Comparison of ENCODE assay signal across 19 cellular contexts in genomic region chr17:14320098-14320497, GRCh38. TPM values are rescaled to one million over a fixed set of nuclear protein-coding genes. Genes with fewer than 3 reads are reported as not detected.
DNase-seq lines count a peak whose midpoint lies in the region; ATAC-seq, FAIRE-seq and TF ChIP-seq lines count a peak whose summit lies in the region.
"Had no signal": no experiment of that assay in that cellular context is flagged by ENCODE, and none has a peak within 500 bp of the region (broad histone marks: within the 10 kb centered on the region; RNA-seq: fewer than 3 reads in every experiment).

No MANE protein-coding gene starts in this region.

- TF ChIP-seq EP300 in K562 (IDR thresholded peaks at IDR 0.05; ENCODE audit: low read length) = no peak

- in situ Hi-C loops in K562 (cut with MboI) = no loop called here

- peaks cover 4% of the 10 kb centered on the region for H3K79me2 ChIP-seq in K562 (ENCODE audit: control insufficient read depth, insufficient read depth, low read length)

- no peaks in the 10 kb centered on the region for H3K9me3 Mint-ChIP-seq in activated naive CD4-positive, alpha-beta T cell treated with anti-CD3 and anti-CD28 coated beads, Interleukin-2, amount 10 ng/mL, durations not matched to agents 7 days and 5 days
- H3K9me3 Mint-ChIP-seq in CD8-positive, alpha-beta T cell = no peaks in the 10 kb centered on the region
- no peaks in the 10 kb centered on the region for H3K9me3 Mint-ChIP-seq in nephron
- H3K9me3 Mint-ChIP-seq: GM23338 had no signal

- peaks cover 63% of the 10 kb centered on the region for H3K4me1 ChIP-seq in CD8-positive, alpha-beta T cell (ENCODE audit: insufficient read depth, low read length)
- H3K4me1 ChIP-seq in K562 (replicated peaks in 1 of 2; ENCODE audit: control insufficient read depth in 2 of 2, insufficient read depth in 2 of 2, low read length in 2 of 2) (peaks cover 0 to 12% of the 10 kb centered on the region in 2 experiments; a peak in 3 of 5 replicates), mucosa of descending colon (ENCODE audit: low read depth) (peaks cover 3% of the 10 kb centered on the region)

- H3K36me3 ChIP-seq in CD8-positive, alpha-beta T cell (ENCODE audit: insufficient read depth, low read length) = peaks cover 4% of the 10 kb centered on the region
- no peaks in the 10 kb centered on the region; the same call in 2 of the 3 replicates for H3K36me3 ChIP-seq in K562 (ENCODE audit: control insufficient read depth, insufficient read depth, low read length)
- H3K36me3 ChIP-seq in mucosa of descending colon (ENCODE audit: low read depth) = no peaks in the 10 kb centered on the region

- peaks cover 24% of the 10 kb centered on the region for H3K36me3 Mint-ChIP-seq in activated naive CD4-positive, alpha-beta T cell treated with anti-CD3 and anti-CD28 coated beads, Interleukin-2, amount 10 ng/mL, durations not matched to agents 7 days and 5 days
- H3K36me3 Mint-ChIP-seq in CD8-positive, alpha-beta T cell = peaks cover 15% of the 10 kb centered on the region
- peaks cover 4% of the 10 kb centered on the region for H3K36me3 Mint-ChIP-seq in nephron (ENCODE audit: low read depth)

- H3K4me2 ChIP-seq in K562 (ENCODE audit: insufficient read depth, low read length) = no peak overlapping the region
- H3K4me2 ChIP-seq: GM23338 had no signal

- H3K9me3 ChIP-seq in CD8-positive, alpha-beta T cell (ENCODE audit: low read length) = no peaks in the 10 kb centered on the region
- no peaks in the 10 kb centered on the region for H3K9me3 ChIP-seq in K562 (replicated peaks; ENCODE audit: control insufficient read depth, insufficient read depth, low read depth, low read length)
- no peaks in the 10 kb centered on the region for H3K9me3 ChIP-seq in mucosa of descending colon
- H3K9me3 ChIP-seq: SK-N-SH had no signal

- H3K27ac ChIP-seq in CD8-positive, alpha-beta T cell (ENCODE audit: low read depth, low read length) = no peak overlapping the region
- no peak overlapping the region for H3K27ac ChIP-seq in K562 (ENCODE audit: extremely low read depth, low read depth, low read length)

- WGBS in K562 (ENCODE audit: insufficient coverage, low coverage, missing lambda C conversion rate) = 76% methylated on average over 4 of the region's 4 CpGs

- H3K9ac ChIP-seq in K562 (ENCODE audit: insufficient read depth in 1 of 2, low read depth in 2 of 2, low read length in 2 of 2) = no peak overlapping the region
- H3K9ac ChIP-seq: SK-N-SH had no signal

- H4K20me1 ChIP-seq in K562 (replicated peaks; ENCODE audit: control insufficient read depth, insufficient read depth, low read length) = no peaks in the 10 kb centered on the region

- POLR2A ChIA-PET in CD8-positive, alpha-beta T cell (lab: Charles Lee) = no interaction called here
- POLR2A ChIA-PET in K562 (lab: Yijun Ruan, JAX) = no interaction called here

- no peaks in the 10 kb centered on the region for H3K27me3 ChIP-seq in CD8-positive, alpha-beta T cell (ENCODE audit: insufficient read depth, low read length)
- no peaks in the 10 kb centered on the region for H3K27me3 ChIP-seq in K562 (ENCODE audit: control insufficient read depth in 2 of 2, insufficient read depth in 2 of 2, low read length in 2 of 2)

- CTCF ChIA-PET in activated naive CD4-positive, alpha-beta T cell treated with anti-CD3 and anti-CD28 coated beads, Interleukin-2, amount 10 ng/mL, durations not matched to agents 7 days and 5 days (lab: Charles Lee) = no interaction called here
- CTCF ChIA-PET in CD8-positive, alpha-beta T cell (lab: Charles Lee) = interaction anchor here (1.7 kb wide), 1 partner anchor 18 kb away, joined by 9 read pairs; no protein-coding TSS in a partner anchor
- CTCF ChIA-PET in K562 (lab: Yijun Ruan, JAX; ENCODE audit: low intra/inter-chr PET ratio) = no interaction called here

- no peak for TF ChIP-seq RAD21 in K562 (CRISPR knock-in tag; conservative IDR thresholded peaks at IDR 0.05 in 1 of 2, IDR thresholded peaks at IDR 0.05 in 1 of 2)

- H3K4me3 Mint-ChIP-seq in activated naive CD4-positive, alpha-beta T cell treated with anti-CD3 and anti-CD28 coated beads, Interleukin-2, amount 10 ng/mL, durations not matched to agents 7 days and 5 days = no peak overlapping the region
- no peak overlapping the region for H3K4me3 Mint-ChIP-seq in CD8-positive, alpha-beta T cell
- peak overlapping the region in 2 of 3 experiments; percentile 7 to 24 for H3K4me3 Mint-ChIP-seq in nephron
- H3K4me3 Mint-ChIP-seq: GM23338 had no signal

- BruUV-seq in K562 (replicated peaks; lab: Mats Ljungman, UMichigan) = no TSS peak

- no peak for DNase-seq in activated naive CD4-positive, alpha-beta T cell treated with anti-CD3 and anti-CD28 coated beads, Interleukin-2, amount 10 ng/mL, durations not matched to agents 7 days and 5 days
- DNase-seq in activated naive CD4-positive, alpha-beta T cell (lab: John Stamatoyannopoulos, UW) = no peak
- no peak for DNase-seq in CD8-positive, alpha-beta T cell
- no peak for DNase-seq in K562 (ENCODE audit: extremely low read depth in 1 of 4, low spot score in 3 of 4)
- DNase-seq in T-helper 9 cell = no peak
- DNase-seq in mucosa of descending colon = no peak
- DNase-seq in NOMO-1 treated with dmso at 0.1 percent for 144 hours (lab: John Stamatoyannopoulos, UW; ENCODE audit: unreplicated experiment) = no peak
- DNase-seq: C1 segment of cervical spinal cord, DMS153, GDM1, KBM-7, NCI-H2107, NCI-H510A treated with DMSO at 0.1 percent for 48 hours, SHP77 treated with DMSO at 0.1 percent for 48 hours, SK-N-SH had no signal

- intact Hi-C loops in CD8-positive, alpha-beta T cell (cut with DNase I, micrococcal nuclease) = no loop called here
- intact Hi-C loops in K562 (cut with micrococcal nuclease) = no loop called here
- intact Hi-C loops in mucosa of descending colon (cut with DNase I, micrococcal nuclease) = no loop called here

- H3K9me1 ChIP-seq in K562 (ENCODE audit: control insufficient read depth, insufficient read depth, low read length) = no peaks in the 10 kb centered on the region

- H3K27ac Mint-ChIP-seq in activated naive CD4-positive, alpha-beta T cell treated with anti-CD3 and anti-CD28 coated beads, Interleukin-2, amount 10 ng/mL, durations not matched to agents 7 days and 5 days = peak overlapping the region; percentile 46
- H3K27ac Mint-ChIP-seq in CD8-positive, alpha-beta T cell = peak overlapping the region; percentile 46
- peak overlapping the region in 1 of 3 experiments; percentile 70 for H3K27ac Mint-ChIP-seq in nephron
- H3K27ac Mint-ChIP-seq: GM23338 had no signal

- H3K27me3 Mint-ChIP-seq in activated naive CD4-positive, alpha-beta T cell treated with anti-CD3 and anti-CD28 coated beads, Interleukin-2, amount 10 ng/mL, durations not matched to agents 7 days and 5 days = no peaks in the 10 kb centered on the region
- no peaks in the 10 kb centered on the region for H3K27me3 Mint-ChIP-seq in CD8-positive, alpha-beta T cell (ENCODE audit: low read depth)
- peaks cover 55% of the 10 kb centered on the region for H3K27me3 Mint-ChIP-seq in nephron (ENCODE audit: low read depth)

- TF ChIP-seq CTCF in CD8-positive, alpha-beta T cell (IDR thresholded peaks at IDR 0.05) = no peak
- TF ChIP-seq CTCF in K562 (IDR thresholded peaks at IDR 0.05 in 2 of 3, conservative IDR thresholded peaks at IDR 0.05 in 1 of 3; ENCODE audit: insufficient read depth in 2 of 3, low read depth in 1 of 3, low read length in 3 of 3) (no peak), nephron (IDR thresholded peaks at IDR 0.05; ENCODE audit: unreplicated experiment in 3 of 3) (no peak), mucosa of descending colon (IDR thresholded peaks at IDR 0.05) (no peak)

- TF ChIP-seq POLR2A in K562 (conservative IDR thresholded peaks at IDR 0.05) = no peak

- ATAC-seq in CD8-positive, alpha-beta T cell = no peak
- no peak for ATAC-seq in K562
- ATAC-seq in mucosa of descending colon = no peak
- ATAC-seq: GM23338, HCT116 had no signal

- H2AFZ ChIP-seq in K562 (ENCODE audit: low read depth, low read length) = no peak overlapping the region
- H2AFZ ChIP-seq: GM23338 had no signal

- no peak overlapping the region for H3K4me3 ChIP-seq in CD8-positive, alpha-beta T cell (ENCODE audit: low read depth, low read length)
- H3K4me3 ChIP-seq in K562 = no peak overlapping the region
- no peak overlapping the region for H3K4me3 ChIP-seq in mucosa of descending colon
- H3K4me3 ChIP-seq: GM23338 had no signal

- FAIRE-seq in K562 (lab: Jason Lieb, UNC) = no peak
- FAIRE-seq: A204.1 had no signal

- peaks cover 50% of the 10 kb centered on the region for H3K4me1 Mint-ChIP-seq in activated naive CD4-positive, alpha-beta T cell treated with anti-CD3 and anti-CD28 coated beads, Interleukin-2, amount 10 ng/mL, durations not matched to agents 7 days and 5 days
- peaks cover 86% of the 10 kb centered on the region for H3K4me1 Mint-ChIP-seq in CD8-positive, alpha-beta T cell (ENCODE audit: low read depth)
- H3K4me1 Mint-ChIP-seq in nephron = peaks cover 40% of the 10 kb centered on the region

TF ChIP-seq in K562, 482 proteins besides CTCF, POLR2A, EP300 and RAD21 (continues in another document):
- TF ChIP-seq NR4A1 (CRISPR knock-in tag; IDR thresholded peaks at IDR 0.05) (no peak), NR4A1 (tag; IDR thresholded peaks at IDR 0.05) (no peak)

RNA-seq across cellular contexts. Expression of gene HS3ST3B1, which starts 19.2 kb away (rescaled TPM):
- total RNA-seq in CD8-positive, alpha-beta T cell = 1 to 10 TPM; 8.1 to 8.4 TPM
- 4.9 and 5.2 TPM in 2 replicates for total RNA-seq in K562 (2011; cell fraction: chromatin; rRNA removed; ENCODE audit: low replicate concordance)
- total RNA-seq in K562 (2011; cell fraction: nucleolus; rRNA removed) = 9.3 and 11.5 TPM in 2 replicates
- 8.4 and 12.7 TPM in 2 replicates for total RNA-seq in K562 (2011; cell fraction: nucleoplasm; rRNA removed)
- 8.0 and 10.5 TPM in 2 replicates for total RNA-seq in K562 (2014; rRNA removed)
- 3.3 and 3.4 TPM in 2 replicates for total RNA-seq in K562 (2014; rRNA removed; fragmentation: Illumina TruSeq; extraction: Trizol)
- 5.5 and 5.7 TPM in 2 replicates for total RNA-seq in K562 (2015; rRNA removed; fragmentation: Illumina TruSeq; extraction: Trizol)
- 12.9 and 13.0 TPM in 2 replicates for total RNA-seq in K562 (2021)
- 1.9 and 2.7 TPM in 2 replicates for polyA plus RNA-seq in K562 (2011; rRNA removed)
- 2.2 and 3.6 TPM in 2 replicates for polyA plus RNA-seq in K562 (2011; cell fraction: cytosol; rRNA removed)
- 2.8 and 3.8 TPM in 2 replicates for polyA plus RNA-seq in K562 (2011; cell fraction: nucleus; rRNA removed)
- 5.4 and 5.9 TPM in 2 replicates for polyA plus RNA-seq in K562 (2012)
- 2.5 and 2.6 TPM in 2 replicates for polyA plus RNA-seq in K562 (2014; fragmentation: Illumina TruSeq; extraction: Trizol)
- 1 to 10 TPM; 2.6 to 5.3 TPM for polyA plus RNA-seq in K562 (2014; fragmentation: Nextera tagmentation; extraction: Ambion mirVana)
- 3.7 and 3.9 TPM in 2 replicates for polyA plus RNA-seq in K562 (2014; rRNA removed)
- 4.1 and 5.5 TPM in 2 replicates for polyA minus RNA-seq in K562 (2011; rRNA and poly(A)+ RNA removed)
- polyA minus RNA-seq in K562 (2011; cell fraction: cytosol; rRNA and poly(A)+ RNA removed) = 3.9 and 6.8 TPM in 2 replicates
- 5.5 and 7.1 TPM in 2 replicates for polyA minus RNA-seq in K562 (2011; cell fraction: nucleus; rRNA and poly(A)+ RNA removed)
- total RNA-seq in mucosa of descending colon = 1 to 10 TPM; 1.4 to 1.6 (median 1.5) TPM

Comparison
In these comparisons a context has a peak if more than half of its experiments do, and no peak if none do; other contexts are left out.
1. H3K4me3 Mint-ChIP-seq: peak in nephron (2 of 3); none in activated naive CD4-positive, alpha-beta T cell treated with anti-CD3 and anti-CD28 coated beads, Interleukin-2, amount 10 ng/mL, durations not matched to agents 7 days and 5 days (single experiment) and CD8-positive, alpha-beta T cell (single experiment).